ENCODE assay signal across 29 cellular contexts in the genomic region with DNA sequence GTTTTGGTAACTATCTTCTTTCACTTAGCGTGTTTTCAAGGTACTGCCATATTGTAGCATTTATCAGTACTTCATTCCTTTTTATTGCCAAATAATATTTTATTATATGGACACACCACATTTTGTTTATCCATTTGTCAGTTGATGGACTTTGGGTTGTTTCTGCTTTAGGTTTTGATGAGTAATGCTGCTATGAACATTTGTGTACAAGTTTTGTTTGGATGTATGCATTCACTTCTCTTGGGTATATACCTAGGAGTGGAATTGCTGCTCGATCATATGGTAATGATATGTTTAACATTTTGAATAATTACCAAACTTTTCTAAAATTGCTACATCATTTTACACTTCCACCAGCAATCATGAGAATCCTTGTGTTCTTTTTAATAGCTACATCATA. TPM values are rescaled to one million over a fixed set of nuclear protein-coding genes. Genes with fewer than 3 reads are reported as not detected.
DNase-seq lines count a peak whose midpoint lies in the region; ATAC-seq, FAIRE-seq and TF ChIP-seq lines count a peak whose summit lies in the region.
"Had no signal": no experiment of that assay in that cellular context is flagged by ENCODE, and none has a peak within 500 bp of the region (broad histone marks: within the 10 kb centered on the region; RNA-seq: fewer than 3 reads in every experiment).

No MANE protein-coding gene starts in this region.

- ATAC-seq in left colon, result peak; percentile 33
- ATAC-seq: GM12878 had no signal

- FAIRE-seq in small intestine (lab: Jason Lieb, UNC), result no peak
- FAIRE-seq: A204.1, GM12878, GM12892, GM18507 had no signal

- H3K4me1 ChIP-seq in HEK293 (ENCODE audit: control insufficient read depth, insufficient read depth, low read length), result no peaks in the 10 kb centered on the region
- H3K4me1 ChIP-seq in small intestine (ENCODE audit: control insufficient read depth in 2 of 2, insufficient read depth in 1 of 2, low read depth in 1 of 2, low read length in 1 of 2), result peaks cover 0 to 2% of the 10 kb centered on the region in 2 donors
- H3K4me1 ChIP-seq: BE2C had no signal

- 61 to 83% (median 68%) methylated on average over 2 of the region's 2 CpGs for whole genome bisulfite sequencing in small intestine, 3 donors

- DNase-seq in left colon (no peak), small intestine (peak; percentile 75), NCI-H2227 treated with DMSO at 0.1 percent for 48 hours (lab: John Stamatoyannopoulos, UW) (no peak), hypothalamus (lab: John Stamatoyannopoulos, UW) (no peak)
- DNase-seq in stimulated activated CD4-positive, alpha-beta T cell treated with anti-CD3 and anti-CD28 coated beads, Interleukin-15, amount 100 ng/mL, for 24 hours, result no peak
- DNase-seq: ACHN; BE2C; CD4-positive, alpha-beta memory T cell; CD4-positive, CD25-positive, alpha-beta regulatory T cell; CD8-positive, alpha-beta memory T cell; COR-L47; DMS 273 treated with DMSO at 0.1 percent for 48 hours; DMS153; DMS53; DMS79; DND-41; EL; GDM1 had no signal

- CTCF ChIA-PET in HEK293 (lab: Yijun Ruan, JAX), result interaction anchor here (0.6 to 1.3 kb wide), 2 partner anchors 28 to 248 kb away, joined by 3 to 4 read pairs; no protein-coding TSS in a partner anchor

- H3K9me3 ChIP-seq in HEK293 (ENCODE audit: control insufficient read depth, insufficient read depth, low read depth, low read length), result no peaks in the 10 kb centered on the region
- H3K9me3 ChIP-seq in small intestine (ENCODE audit: control insufficient read depth, low read depth), result no peaks in the 10 kb centered on the region
- H3K9me3 ChIP-seq: BE2C, BLaER1 had no signal

- no peaks in the 10 kb centered on the region for H3K27me3 ChIP-seq in small intestine (ENCODE audit: control insufficient read depth in 2 of 2, insufficient read depth in 2 of 2, low read length in 2 of 2)
- H3K27me3 ChIP-seq: BE2C had no signal

- intact Hi-C loops in left colon (cut with DNase I, micrococcal nuclease), result no loop called here

- no peak for TF ChIP-seq CTCF in HEK293 (tag by site-specific recombination; IDR thresholded peaks at IDR 0.05)

- H3K36me3 ChIP-seq in HEK293 (ENCODE audit: control insufficient read depth in 2 of 2, insufficient read depth in 1 of 2, low read length in 2 of 2) (no peaks in the 10 kb centered on the region), small intestine (ENCODE audit: control insufficient read depth in 2 of 2, insufficient read depth in 2 of 2, low read length in 2 of 2) (no peaks in the 10 kb centered on the region)
- H3K36me3 ChIP-seq: BE2C, BLaER1 had no signal

- H3K27ac ChIP-seq in HEK293 (ENCODE audit: extremely low read depth, low read depth, low read length), result no peak overlapping the region
- no peak overlapping the region for H3K27ac ChIP-seq in small intestine (ENCODE audit: low read depth in 1 of 2, low read length in 1 of 2)
- H3K27ac ChIP-seq: BLaER1 had no signal

- H3K4me3 ChIP-seq in HEK293 (ENCODE audit: low read depth, low read length) (no peak overlapping the region), small intestine (ENCODE audit: low read depth in 1 of 2, low read length in 2 of 2) (no peak overlapping the region)
- H3K4me3 ChIP-seq: BLaER1, GM12878 had no signal

- POLR2A ChIA-PET in HEK293 (lab: Yijun Ruan, JAX), result no interaction called here

TF ChIP-seq in HEK293, 187 proteins besides CTCF, POLR2A, EP300 and RAD21:
- TF ChIP-seq ZNF521 (tag by site-specific recombination; IDR thresholded peaks at IDR 0.05), result no peak
- TF ChIP-seq ZNF140 (tag by site-specific recombination; IDR thresholded peaks at IDR 0.05), result peak; percentile 69
- no peak for TF ChIP-seq ZNF114 (tag by site-specific recombination; IDR thresholded peaks at IDR 0.05)
- TF ChIP-seq ZNF473 (tag by site-specific recombination; IDR thresholded peaks at IDR 0.05), result no peak

RNA-seq across cellular contexts. Expression of gene SLC22A7, which starts 6.4 kb away (rescaled TPM):
- not detected for total RNA-seq in left colon
- polyA plus RNA-seq in small intestine, result under 1 TPM in 1 of 3 donors, not detected in 2; 0.10 TPM
- total RNA-seq: A673; CD4-positive, alpha-beta memory T cell; CD4-positive, CD25-positive, alpha-beta regulatory T cell; CD8-positive, alpha-beta memory T cell; Daoy; G401 had no signal
- polyA plus RNA-seq: AG04450; CD14-positive monocyte; CD4-positive, alpha-beta memory T cell; CD4-positive, CD25-positive, alpha-beta regulatory T cell; CD8-positive, alpha-beta memory T cell had no signal

RNA-seq across cellular contexts. Expression of gene CRIP3, which starts 16.9 kb away (rescaled TPM):
- total RNA-seq in left colon, result 1 to 10 TPM; 1.4 TPM
- polyA plus RNA-seq in small intestine, result 1 to 10 TPM in 2 of 3 donors, under 1 TPM in 1; 0.89 to 2.7 (median 2.3) TPM
- total RNA-seq: G401 had no signal
- polyA plus RNA-seq: AG04450; CD4-positive, alpha-beta memory T cell; CD8-positive, alpha-beta memory T cell had no signal

RNA-seq across cellular contexts. Expression of gene TTBK1, which starts 48.4 kb away (rescaled TPM):
- total RNA-seq in left colon, result under 1 TPM; 0.18 to 0.53 TPM
- polyA plus RNA-seq in small intestine, result 1 to 10 TPM in 1 of 3 donors, under 1 TPM in 2; 0.89 to 1.1 (median 1.00) TPM
- total RNA-seq: A673, Daoy, G401, GM12878 had no signal
- polyA plus RNA-seq: AG04450; CD14-positive monocyte; CD4-positive, alpha-beta memory T cell; CD4-positive, CD25-positive, alpha-beta regulatory T cell; CD8-positive, alpha-beta memory T cell had no signal
